Comparison of ENCODE assay signal across 19 cellular contexts in genomic region chr2:178227187-178227586, GRCh38. TPM values are rescaled to one million over a fixed set of nuclear protein-coding genes. Genes with fewer than 3 reads are reported as not detected.
DNase-seq lines count a peak whose midpoint lies in the region; ATAC-seq, FAIRE-seq and TF ChIP-seq lines count a peak whose summit lies in the region.
"Had no signal": no experiment of that assay in that cellular context is flagged by ENCODE, and none has a peak within 500 bp of the region (broad histone marks: within the 10 kb centered on the region; RNA-seq: fewer than 3 reads in every experiment).

No MANE protein-coding gene starts in this region.

- H3K36me3 ChIP-seq in ascending aorta = no peaks in the 10 kb centered on the region
- H3K36me3 ChIP-seq: HAP-1, prostate gland, upper lobe of left lung had no signal

- H3K9me3 ChIP-seq in ascending aorta = no peaks in the 10 kb centered on the region
- H3K9me3 ChIP-seq: HAP-1, prostate gland, upper lobe of left lung had no signal

- no peak for ATAC-seq in HG02623 (IDR thresholded peaks at IDR 0.05; ENCODE audit: unreplicated experiment)
- ATAC-seq: GM12878 had no signal

- no peaks in the 10 kb centered on the region for H3K27me3 ChIP-seq in ascending aorta
- H3K27me3 ChIP-seq: upper lobe of left lung had no signal

- FAIRE-seq in islet of Langerhans (lab: Jason Lieb, UNC) = peak; percentile 81
- FAIRE-seq: endometrium, GM12878 had no signal

- no peaks in the 10 kb centered on the region for H3K4me1 ChIP-seq in ascending aorta
- H3K4me1 ChIP-seq: prostate gland, upper lobe of left lung had no signal

- TF ChIP-seq CTCF in astrocyte of the cerebellum (IDR thresholded peaks at IDR 0.05; ENCODE audit: low read depth, low read length, missing control alignments) = no peak
- no peak for TF ChIP-seq CTCF in ascending aorta (IDR thresholded peaks at IDR 0.05)

- H3K27ac ChIP-seq in ascending aorta = no peak overlapping the region
- H3K27ac ChIP-seq: prostate gland, upper lobe of left lung had no signal

- peak; percentile 75 for DNase-seq in ACHN
- peak; percentile 76 for DNase-seq in HT1080 (ENCODE audit: low read depth)
- peak; percentile 50 for DNase-seq in astrocyte of the cerebellum (ENCODE audit: low read depth)
- no peak for DNase-seq in activated naive CD4-positive, alpha-beta T cell treated with Interleukin-2 at 50 U/mL for 16 hours
- no peak for DNase-seq in NCI-H524 treated with DMSO at 0.1 percent for 48 hours (lab: John Stamatoyannopoulos, UW)
- DNase-seq in ascending aorta (ENCODE audit: low spot score in 2 of 2) = no peak
- DNase-seq: activated CD4-positive, alpha-beta T cell treated with anti-CD3 and anti-CD28 coated beads, Interleukin-2, amount 50 U/mL, for 48 hours; activated naive CD8-positive, alpha-beta T cell treated with anti-CD3 and anti-CD28 coated beads for 36 hours; activated T-cell treated with anti-CD3 and anti-CD28 coated beads, Interleukin-2, amount 50 U/mL, for 1 hour; central memory CD4-positive, alpha-beta T cell; COR-L47; stimulated activated naive CD4-positive, alpha-beta T cell; upper lobe of left lung had no signal

- H3K4me3 ChIP-seq in astrocyte of the cerebellum (ENCODE audit: low read depth, low read length) (no peak overlapping the region), ascending aorta (no peak overlapping the region)
- H3K4me3 ChIP-seq: GM12878, HAP-1, prostate gland, upper lobe of left lung had no signal

- in situ Hi-C loops in ACHN (cut with HindIII; ENCODE audit: low pct_ligation_motif_present, low pct_unique_long_range_greater_than_20kb, low sequenced_read_pairs) (no loop called here), astrocyte of the cerebellum (cut with HindIII; ENCODE audit: low sequenced_read_pairs) (no loop called here)

- intact Hi-C loops in ascending aorta (cut with DNase I) = no loop called here

RNA-seq across cellular contexts. Expression of gene OSBPL6, which starts 32.9 kb away (rescaled TPM):
- total RNA-seq in HT1080 (2014; rRNA removed; shearing (Covaris generic)) = 8.7 and 18.3 TPM in 2 replicates
- polyA plus RNA-seq in HT1080 (2015; cell fraction: cytosol; rRNA removed) = 18.2 and 24.3 TPM in 2 replicates
- polyA plus RNA-seq in HT1080 (2015; cell fraction: nucleus; rRNA removed) = 17.6 and 22.2 TPM in 2 replicates
- 1.4 TPM for total RNA-seq in ascending aorta

Comparison
In these comparisons a context has a peak if more than half of its experiments do, and no peak if none do; other contexts are left out.
1. DNase-seq: peak in ACHN (single experiment), HT1080 (single experiment) and astrocyte of the cerebellum (single experiment); none in activated naive CD4-positive, alpha-beta T cell treated with Interleukin-2 at 50 U/mL for 16 hours (single experiment), NCI-H524 treated with DMSO at 0.1 percent for 48 hours (single experiment) and ascending aorta (0 of 2).